20 cellular contexts compared by ENCODE assay signal in the genomic region with DNA sequence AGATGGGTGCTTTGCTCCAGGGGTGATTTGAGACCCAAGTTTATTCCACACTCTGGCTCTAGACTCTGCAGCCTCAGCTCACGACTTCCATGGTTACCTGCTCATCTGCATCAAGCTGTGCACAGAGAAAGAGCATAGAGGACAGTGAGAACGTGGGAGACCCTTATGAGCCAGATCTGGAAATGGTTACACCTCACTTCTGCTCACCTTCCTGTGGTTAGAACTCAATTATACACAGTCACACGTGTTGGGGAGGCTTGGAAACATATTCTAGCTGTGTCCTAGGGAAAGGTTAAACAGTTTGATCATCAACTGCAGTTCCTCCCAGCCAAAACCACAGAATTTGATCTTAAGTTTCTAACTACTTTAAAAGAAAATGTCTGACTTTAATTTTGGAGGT. TPM values are rescaled to one million over a fixed set of nuclear protein-coding genes. Genes with fewer than 3 reads are reported as not detected.
A peak's percentile ranks its signal among the peaks of the same experiment; 100 is the strongest.
DNase-seq lines count a peak whose midpoint lies in the region; ATAC-seq, FAIRE-seq and TF ChIP-seq lines count a peak whose summit lies in the region.
"Had no signal": no experiment of that assay in that cellular context is flagged by ENCODE, and none has a peak within 500 bp of the region (broad histone marks: within the 10 kb centered on the region; RNA-seq: fewer than 3 reads in every experiment).

No MANE protein-coding gene starts in this region.

- no peak overlapping the region for H3K27ac ChIP-seq in GM12878 (ENCODE audit: control insufficient read depth, insufficient read depth)
- H3K27ac ChIP-seq: BLaER1 had no signal

- H3K27me3 ChIP-seq in GM12878 (replicated peaks in 1 of 2; ENCODE audit: control insufficient read depth in 2 of 2, insufficient read depth in 2 of 2, low read length in 1 of 2): peaks cover 0 to 3% of the 10 kb centered on the region in 2 experiments; a peak in 2 of 4 replicates
- H3K27me3 ChIP-seq: BLaER1 had no signal

- no peaks in the 10 kb centered on the region for H3K36me3 ChIP-seq in GM12878 (ENCODE audit: control insufficient read depth in 2 of 2, insufficient read depth in 2 of 2, low read length in 1 of 2)
- H3K36me3 ChIP-seq: BLaER1, MG63 had no signal

- WGBS in GM12878 (ENCODE audit: insufficient coverage, insufficient replicate concordance, low lambda C conversion rate, missing lambda C conversion rate): 5% methylated on average over 3 of the region's 3 CpGs

- ATAC-seq in activated naive CD8-positive, alpha-beta T cell treated with anti-CD3 and anti-CD28 coated beads, Interleukin-2, amount 50 U/mL, for 24 hours: peak; percentile 80
- ATAC-seq in GM12878: no peak
- peak; percentile 61 for ATAC-seq in stimulated activated effector memory CD8-positive, alpha-beta T cell treated with anti-CD3 and anti-CD28 coated beads, Interleukin-12 subunit alpha, Interleukin-12 subunit beta, amount 100 ng/mL, for 72 hours
- no peak for ATAC-seq in GM18505 (IDR thresholded peaks at IDR 0.05; ENCODE audit: unreplicated experiment)
- ATAC-seq: Panc1 had no signal

- no peaks in the 10 kb centered on the region for H3K9me3 Mint-ChIP-seq in activated naive CD8-positive, alpha-beta T cell treated with anti-CD3 and anti-CD28 coated beads, Interleukin-2, amount 50 U/mL, for 24 hours
- no peaks in the 10 kb centered on the region for H3K9me3 Mint-ChIP-seq in activated naive CD8-positive, alpha-beta T cell treated with anti-CD3 and anti-CD28 coated beads for 36 hours
- no peaks in the 10 kb centered on the region for H3K9me3 Mint-ChIP-seq in stimulated activated effector memory CD8-positive, alpha-beta T cell treated with anti-CD3 and anti-CD28 coated beads, Interleukin-12 subunit alpha, Interleukin-12 subunit beta, amount 100 ng/mL, for 72 hours
- H3K9me3 Mint-ChIP-seq: CD8-positive, alpha-beta memory T cell had no signal

- POLR2A ChIA-PET in GM12878 (lab: Charles Lee): no interaction called here

- H3K9ac ChIP-seq in GM12878 (ENCODE audit: control insufficient read depth, insufficient read depth, low read length): no peak overlapping the region
- H3K9ac ChIP-seq: BLaER1 had no signal

- no peak overlapping the region for H3K27ac Mint-ChIP-seq in activated naive CD8-positive, alpha-beta T cell treated with anti-CD3 and anti-CD28 coated beads, Interleukin-2, amount 50 U/mL, for 24 hours
- no peak overlapping the region for H3K27ac Mint-ChIP-seq in activated naive CD8-positive, alpha-beta T cell treated with anti-CD3 and anti-CD28 coated beads for 36 hours
- no peak overlapping the region for H3K27ac Mint-ChIP-seq in stimulated activated effector memory CD8-positive, alpha-beta T cell treated with anti-CD3 and anti-CD28 coated beads, Interleukin-12 subunit alpha, Interleukin-12 subunit beta, amount 100 ng/mL, for 72 hours
- H3K27ac Mint-ChIP-seq: CD8-positive, alpha-beta memory T cell had no signal

- TF ChIP-seq CTCF in GM12878 (IDR thresholded peaks at IDR 0.05 in 2 of 3, conservative IDR thresholded peaks at IDR 0.05 in 1 of 3; ENCODE audit: control insufficient read depth in 2 of 3, extremely low read depth in 1 of 3, insufficient read depth in 1 of 3, low read depth in 3 of 3, low read length in 3 of 3): no peak

- SMC1A ChIA-PET in GM12878 (lab: Charles Lee; ENCODE audit: uncharacterized antibody, unreplicated experiment): interaction anchor here (1.5 kb wide), 1 partner anchor 9 kb away, joined by 3 read pairs; no protein-coding TSS in a partner anchor

- intact Hi-C loops in GM12878 (cut with micrococcal nuclease; ENCODE audit: unreplicated experiment): no loop called here

- H3K27me3 Mint-ChIP-seq in activated naive CD8-positive, alpha-beta T cell treated with anti-CD3 and anti-CD28 coated beads, Interleukin-2, amount 50 U/mL, for 24 hours: peaks cover 7% of the 10 kb centered on the region
- no peaks in the 10 kb centered on the region for H3K27me3 Mint-ChIP-seq in activated naive CD8-positive, alpha-beta T cell treated with anti-CD3 and anti-CD28 coated beads for 36 hours

- no peak overlapping the region for H3K4me2 ChIP-seq in GM12878 (ENCODE audit: control insufficient read depth, insufficient read depth)
- H3K4me2 ChIP-seq: BLaER1 had no signal

- TF ChIP-seq EP300 in GM12878 (IDR thresholded peaks at IDR 0.05; ENCODE audit: borderline replicate concordance in 1 of 2, control insufficient read depth in 1 of 2, low read depth in 2 of 2, low read length in 2 of 2): no peak

- no peak for TF ChIP-seq POLR2A in GM12878 (IDR thresholded peaks at IDR 0.05; ENCODE audit: low read depth, low read length)
- no peak for TF ChIP-seq POLR2A in GM18505 (IDR thresholded peaks at IDR 0.05; ENCODE audit: borderline replicate concordance, extremely low read depth, insufficient read depth, insufficient read length)

- H2AFZ ChIP-seq in GM12878 (ENCODE audit: control insufficient read depth, low read depth, low read length): no peak overlapping the region

- in situ Hi-C loops in GM12878 (cut with MboI): no loop called here

- DNase-seq in NK-92 treated with Interleukin-12 subunit alpha and Interleukin-12 subunit beta, amount 100 ng/mL, for 24 hours (lab: John Stamatoyannopoulos, UW): peak; percentile 8
- DNase-seq in NK-92 (lab: John Stamatoyannopoulos, UW; ENCODE audit: unreplicated experiment): no peak
- DNase-seq in activated naive CD8-positive, alpha-beta T cell treated with anti-CD3 and anti-CD28 coated beads, Interleukin-2, amount 50 U/mL, for 24 hours: no peak
- no peak for DNase-seq in activated naive CD8-positive, alpha-beta T cell treated with anti-CD3 and anti-CD28 coated beads for 36 hours
- DNase-seq in GM12878 (ENCODE audit: low read depth, low spot score): no peak
- no peak for DNase-seq in stimulated activated effector memory CD8-positive, alpha-beta T cell treated with anti-CD3 and anti-CD28 coated beads, Interleukin-12 subunit alpha, Interleukin-12 subunit beta, amount 100 ng/mL, for 72 hours (ENCODE audit: low spot score in 2 of 2)
- DNase-seq in stimulated activated naive CD4-positive, alpha-beta T cell (lab: John Stamatoyannopoulos, UW): no peak
- DNase-seq: 8988T; CD8-positive, alpha-beta memory T cell; EL; KG1; MG63; NCI-H1105; NCI-H1694 treated with DMSO at 0.1 percent for 48 hours; NCI-H446; Right ventricle myocardium superior had no signal

- H3K4me1 ChIP-seq in GM12878 (ENCODE audit: control insufficient read depth, insufficient read depth, low read length): no peaks in the 10 kb centered on the region

- no peaks in the 10 kb centered on the region for H4K20me1 ChIP-seq in GM12878 (ENCODE audit: control insufficient read depth, insufficient read depth)
- H4K20me1 ChIP-seq: BLaER1 had no signal

- peaks cover 21% of the 10 kb centered on the region for H3K4me1 Mint-ChIP-seq in activated naive CD8-positive, alpha-beta T cell treated with anti-CD3 and anti-CD28 coated beads, Interleukin-2, amount 50 U/mL, for 24 hours
- peaks cover 9% of the 10 kb centered on the region for H3K4me1 Mint-ChIP-seq in activated naive CD8-positive, alpha-beta T cell treated with anti-CD3 and anti-CD28 coated beads for 36 hours
- peaks cover 41% of the 10 kb centered on the region for H3K4me1 Mint-ChIP-seq in stimulated activated effector memory CD8-positive, alpha-beta T cell treated with anti-CD3 and anti-CD28 coated beads, Interleukin-12 subunit alpha, Interleukin-12 subunit beta, amount 100 ng/mL, for 72 hours
- H3K4me1 Mint-ChIP-seq: CD8-positive, alpha-beta memory T cell had no signal

- H3K36me3 Mint-ChIP-seq in activated naive CD8-positive, alpha-beta T cell treated with anti-CD3 and anti-CD28 coated beads, Interleukin-2, amount 50 U/mL, for 24 hours (ENCODE audit: low read depth): no peaks in the 10 kb centered on the region
- H3K36me3 Mint-ChIP-seq in activated naive CD8-positive, alpha-beta T cell treated with anti-CD3 and anti-CD28 coated beads for 36 hours: no peaks in the 10 kb centered on the region
- no peaks in the 10 kb centered on the region for H3K36me3 Mint-ChIP-seq in stimulated activated effector memory CD8-positive, alpha-beta T cell treated with anti-CD3 and anti-CD28 coated beads, Interleukin-12 subunit alpha, Interleukin-12 subunit beta, amount 100 ng/mL, for 72 hours
- H3K36me3 Mint-ChIP-seq: CD8-positive, alpha-beta memory T cell had no signal

- RAD21 ChIA-PET in GM12878 (lab: Charles Lee; ENCODE audit: unreplicated experiment): interaction anchor here (1.6 kb wide), 1 partner anchor 25 kb away, joined by 4 read pairs; no protein-coding TSS in a partner anchor

- H3K4me3 ChIP-seq in GM12878: no peak overlapping the region
- H3K4me3 ChIP-seq: BLaER1, MG63 had no signal

- CTCF ChIA-PET in GM12878 (lab: Yijun Ruan, JAX): interaction anchor here (0.8 to 2.1 kb wide), 3 partner anchors 8 to 25 kb away, joined by 4 to 9 read pairs (median 4); no protein-coding TSS in a partner anchor

- H3K4me3 Mint-ChIP-seq in activated naive CD8-positive, alpha-beta T cell treated with anti-CD3 and anti-CD28 coated beads, Interleukin-2, amount 50 U/mL, for 24 hours: no peak overlapping the region
- H3K4me3 Mint-ChIP-seq in activated naive CD8-positive, alpha-beta T cell treated with anti-CD3 and anti-CD28 coated beads for 36 hours: no peak overlapping the region
- no peak overlapping the region for H3K4me3 Mint-ChIP-seq in stimulated activated effector memory CD8-positive, alpha-beta T cell treated with anti-CD3 and anti-CD28 coated beads, Interleukin-12 subunit alpha, Interleukin-12 subunit beta, amount 100 ng/mL, for 72 hours
- H3K4me3 Mint-ChIP-seq: CD8-positive, alpha-beta memory T cell had no signal

- no peaks in the 10 kb centered on the region; the same call in 2 of the 3 replicates for H3K9me3 ChIP-seq in GM12878 (replicated peaks; ENCODE audit: control insufficient read depth, insufficient read depth, low read length)
- H3K9me3 ChIP-seq: BLaER1 had no signal

- TF ChIP-seq RAD21 in GM12878 (IDR thresholded peaks at IDR 0.05; ENCODE audit: insufficient read depth, low read depth, low read length): no peak

- H3K79me2 ChIP-seq in GM12878 (ENCODE audit: control insufficient read depth, insufficient read depth, low read length): no peaks in the 10 kb centered on the region

- no TSS peak for BruUV-seq in GM12878 (replicated peaks; lab: Mats Ljungman, UMichigan)

- no peak for FAIRE-seq in GM12878 (lab: Jason Lieb, UNC)
- FAIRE-seq: HTR-8/SVneo had no signal

RNA-seq across cellular contexts. Expression of gene FETUB, which starts 1.8 kb away (rescaled TPM):
- not detected for total RNA-seq in activated naive CD8-positive, alpha-beta T cell treated with anti-CD3 and anti-CD28 coated beads for 36 hours
- not detected in 2 replicates for total RNA-seq in GM12878 (2013; cell fraction: nucleolus; rRNA removed)
- total RNA-seq in GM12878 (2014; rRNA removed): not detected in 2 replicates
- not detected in 2 replicates for total RNA-seq in GM12878 (2014; rRNA removed; fragmentation: Illumina TruSeq; extraction: Trizol)
- not detected in 2 replicates for total RNA-seq in GM12878 (2021)
- polyA plus RNA-seq in GM12878 (2011; ENCODE audit: low read depth): not detected
- polyA plus RNA-seq in GM12878 (2011; rRNA removed): not detected in 2 replicates
- polyA plus RNA-seq in GM12878 (2011; cell fraction: cytosol; rRNA removed): not detected in 2 replicates
- not detected in 2 replicates for polyA plus RNA-seq in GM12878 (2011; cell fraction: nucleus; rRNA removed)
- polyA plus RNA-seq in GM12878 (2012): not detected in 2 replicates
- polyA plus RNA-seq in GM12878 (2014; fragmentation: Illumina TruSeq; extraction: Trizol): not detected in 2 replicates
- not detected for polyA plus RNA-seq in GM12878 (2014; fragmentation: Nextera tagmentation; extraction: Ambion mirVana)
- polyA plus RNA-seq in GM12878 (2014; rRNA removed): not detected in 2 replicates
- polyA plus RNA-seq in GM12878 (2016; fragmentation: Nextera tagmentation; extraction: Ambion mirVana): not detected
- polyA minus RNA-seq in GM12878 (2011; rRNA and poly(A)+ RNA removed): not detected in 2 replicates
- not detected in 2 replicates for polyA minus RNA-seq in GM12878 (2011; cell fraction: cytosol; rRNA and poly(A)+ RNA removed)
- polyA minus RNA-seq in GM12878 (2011; cell fraction: nucleus; rRNA and poly(A)+ RNA removed): not detected in 2 replicates
- total RNA-seq: CD8-positive, alpha-beta memory T cell; Right ventricle myocardium superior had no signal
- polyA plus RNA-seq: CD8-positive, alpha-beta memory T cell had no signal

RNA-seq across cellular contexts. Expression of gene HRG, which starts 23.8 kb away (rescaled TPM):
- not detected for total RNA-seq in activated naive CD8-positive, alpha-beta T cell treated with anti-CD3 and anti-CD28 coated beads for 36 hours
- not detected in 2 replicates for total RNA-seq in GM12878 (2013; cell fraction: nucleolus; rRNA removed)
- not detected in 2 replicates for total RNA-seq in GM12878 (2014; rRNA removed)
- total RNA-seq in GM12878 (2014; rRNA removed; fragmentation: Illumina TruSeq; extraction: Trizol): not detected in 2 replicates
- 0.13 and 0.21 TPM in 2 replicates for total RNA-seq in GM12878 (2021)
- polyA plus RNA-seq in GM12878 (2011; ENCODE audit: low read depth): not detected
- not detected in 2 replicates for polyA plus RNA-seq in GM12878 (2011; rRNA removed)
- polyA plus RNA-seq in GM12878 (2011; cell fraction: cytosol; rRNA removed): not detected in 2 replicates
- not detected in 2 replicates for polyA plus RNA-seq in GM12878 (2011; cell fraction: nucleus; rRNA removed)
- polyA plus RNA-seq in GM12878 (2012): not detected in 2 replicates
- not detected in 2 replicates for polyA plus RNA-seq in GM12878 (2014; fragmentation: Illumina TruSeq; extraction: Trizol)
- not detected for polyA plus RNA-seq in GM12878 (2014; fragmentation: Nextera tagmentation; extraction: Ambion mirVana)
- polyA plus RNA-seq in GM12878 (2014; rRNA removed): not detected in 2 replicates
- polyA plus RNA-seq in GM12878 (2016; fragmentation: Nextera tagmentation; extraction: Ambion mirVana): not detected
- polyA minus RNA-seq in GM12878 (2011; rRNA and poly(A)+ RNA removed): not detected in 2 replicates
- not detected in 2 replicates for polyA minus RNA-seq in GM12878 (2011; cell fraction: cytosol; rRNA and poly(A)+ RNA removed)
- polyA minus RNA-seq in GM12878 (2011; cell fraction: nucleus; rRNA and poly(A)+ RNA removed): not detected in 2 replicates
- total RNA-seq: CD8-positive, alpha-beta memory T cell; Right ventricle myocardium superior had no signal
- polyA plus RNA-seq: CD8-positive, alpha-beta memory T cell had no signal

RNA-seq across cellular contexts. Expression of gene AHSG, which starts 29.2 kb away (rescaled TPM):
- total RNA-seq in activated naive CD8-positive, alpha-beta T cell treated with anti-CD3 and anti-CD28 coated beads for 36 hours: not detected
- total RNA-seq in GM12878 (2013; cell fraction: nucleolus; rRNA removed): not detected in 2 replicates
- total RNA-seq in GM12878 (2014; rRNA removed) (not detected in 2 replicates), GM12878 (2014; rRNA removed; fragmentation: Illumina TruSeq; extraction: Trizol) (not detected in 2 replicates), GM12878 (2021) (0.90 and 1.2 TPM in 2 replicates)
- not detected for polyA plus RNA-seq in GM12878 (2011; ENCODE audit: low read depth)
- polyA plus RNA-seq in GM12878 (2011; rRNA removed) (not detected in 2 replicates), GM12878 (2014; fragmentation: Illumina TruSeq; extraction: Trizol) (not detected in 2 replicates), GM12878 (2014; fragmentation: Nextera tagmentation; extraction: Ambion mirVana) (under 1 TPM in 1 of 2 experiments, not detected in 1; 0.06 TPM), GM12878 (2014; rRNA removed) (0.15 TPM in 1 of 2 replicates, not detected in the other), GM12878 (2016; fragmentation: Nextera tagmentation; extraction: Ambion mirVana) (not detected)
- 0.25 and 0.45 TPM in 2 replicates for polyA plus RNA-seq in GM12878 (2011; cell fraction: cytosol; rRNA removed)
- 0.12 and 0.47 TPM in 2 replicates for polyA plus RNA-seq in GM12878 (2011; cell fraction: nucleus; rRNA removed)
- polyA plus RNA-seq in GM12878 (2012): not detected in 2 replicates
- 0.21 TPM in 1 of 2 replicates, not detected in the other for polyA minus RNA-seq in GM12878 (2011; rRNA and poly(A)+ RNA removed)
- not detected in 2 replicates for polyA minus RNA-seq in GM12878 (2011; cell fraction: cytosol; rRNA and poly(A)+ RNA removed)
- not detected in 2 replicates for polyA minus RNA-seq in GM12878 (2011; cell fraction: nucleus; rRNA and poly(A)+ RNA removed)
- total RNA-seq: CD8-positive, alpha-beta memory T cell; Right ventricle myocardium superior had no signal
- polyA plus RNA-seq: CD8-positive, alpha-beta memory T cell had no signal

Comparison
In these comparisons a context has a peak if more than half of its experiments do, and no peak if none do; other contexts are left out.
1. ATAC-seq: peak in activated naive CD8-positive, alpha-beta T cell treated with anti-CD3 and anti-CD28 coated beads, Interleukin-2, amount 50 U/mL, for 24 hours (single experiment) and stimulated activated effector memory CD8-positive, alpha-beta T cell treated with anti-CD3 and anti-CD28 coated beads, Interleukin-12 subunit alpha, Interleukin-12 subunit beta, amount 100 ng/mL, for 72 hours (single experiment); none in GM12878 (single experiment) and GM18505 (single experiment).